ENCODE assay signal across 2 cellular contexts in the genomic region with DNA sequence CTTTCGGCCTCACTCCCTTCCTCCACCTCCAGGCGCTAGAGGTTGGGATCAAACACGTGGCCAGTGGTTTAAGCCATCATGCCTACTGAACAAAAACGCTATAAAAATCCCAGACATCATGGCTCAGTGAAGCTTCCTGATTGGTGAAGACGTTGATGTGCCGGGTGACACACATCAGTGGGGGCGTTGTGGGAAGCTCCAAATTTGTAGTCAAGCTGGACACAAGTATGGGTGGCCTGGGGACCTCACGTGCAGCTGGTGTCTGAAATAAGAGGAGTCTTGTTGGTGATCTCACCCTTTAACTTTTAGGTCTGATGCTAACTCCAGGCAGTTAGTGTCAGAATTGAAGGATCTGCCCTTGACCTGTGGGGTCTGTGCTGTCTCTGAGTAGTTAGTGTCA.
TF ChIP-seq lines count a peak whose summit lies in the region.

No MANE protein-coding gene starts in this region.

TF ChIP-seq in GM23338, 12 proteins besides CTCF, POLR2A, EP300 and RAD21 (continues in another document):
- TF ChIP-seq ZNF331 (CRISPR knock-in tag; IDR thresholded peaks at IDR 0.05; ENCODE audit: low read depth) (no peak), EZH2 (IDR thresholded peaks at IDR 0.05; ENCODE audit: low read depth, unreplicated experiment) (no peak), POLR2AphosphoS5 (IDR thresholded peaks at IDR 0.05; ENCODE audit: low read depth) (no peak), ZNF114 (CRISPR knock-in tag; IDR thresholded peaks at IDR 0.05) (no peak), EZH2phosphoT487 (IDR thresholded peaks at IDR 0.05; ENCODE audit: unreplicated experiment) (no peak), JUNB (IDR thresholded peaks at IDR 0.05; ENCODE audit: unreplicated experiment) (no peak), NANOG (IDR thresholded peaks at IDR 0.05; ENCODE audit: borderline replicate concordance) (no peak)
- TF ChIP-seq, protein P1, sequence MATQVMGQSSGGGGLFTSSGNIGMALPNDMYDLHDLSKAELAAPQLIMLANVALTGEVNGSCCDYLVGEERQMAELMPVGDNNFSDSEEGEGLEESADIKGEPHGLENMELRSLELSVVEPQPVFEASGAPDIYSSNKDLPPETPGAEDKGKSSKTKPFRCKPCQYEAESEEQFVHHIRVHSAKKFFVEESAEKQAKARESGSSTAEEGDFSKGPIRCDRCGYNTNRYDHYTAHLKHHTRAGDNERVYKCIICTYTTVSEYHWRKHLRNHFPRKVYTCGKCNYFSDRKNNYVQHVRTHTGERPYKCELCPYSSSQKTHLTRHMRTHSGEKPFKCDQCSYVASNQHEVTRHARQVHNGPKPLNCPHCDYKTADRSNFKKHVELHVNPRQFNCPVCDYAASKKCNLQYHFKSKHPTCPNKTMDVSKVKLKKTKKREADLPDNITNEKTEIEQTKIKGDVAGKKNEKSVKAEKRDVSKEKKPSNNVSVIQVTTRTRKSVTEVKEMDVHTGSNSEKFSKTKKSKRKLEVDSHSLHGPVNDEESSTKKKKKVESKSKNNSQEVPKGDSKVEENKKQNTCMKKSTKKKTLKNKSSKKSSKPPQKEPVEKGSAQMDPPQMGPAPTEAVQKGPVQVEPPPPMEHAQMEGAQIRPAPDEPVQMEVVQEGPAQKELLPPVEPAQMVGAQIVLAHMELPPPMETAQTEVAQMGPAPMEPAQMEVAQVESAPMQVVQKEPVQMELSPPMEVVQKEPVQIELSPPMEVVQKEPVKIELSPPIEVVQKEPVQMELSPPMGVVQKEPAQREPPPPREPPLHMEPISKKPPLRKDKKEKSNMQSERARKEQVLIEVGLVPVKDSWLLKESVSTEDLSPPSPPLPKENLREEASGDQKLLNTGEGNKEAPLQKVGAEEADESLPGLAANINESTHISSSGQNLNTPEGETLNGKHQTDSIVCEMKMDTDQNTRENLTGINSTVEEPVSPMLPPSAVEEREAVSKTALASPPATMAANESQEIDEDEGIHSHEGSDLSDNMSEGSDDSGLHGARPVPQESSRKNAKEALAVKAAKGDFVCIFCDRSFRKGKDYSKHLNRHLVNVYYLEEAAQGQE (IDR thresholded peaks at IDR 0.05; ENCODE audit: unreplicated experiment) = no peak
- TF ChIP-seq, protein P2, sequence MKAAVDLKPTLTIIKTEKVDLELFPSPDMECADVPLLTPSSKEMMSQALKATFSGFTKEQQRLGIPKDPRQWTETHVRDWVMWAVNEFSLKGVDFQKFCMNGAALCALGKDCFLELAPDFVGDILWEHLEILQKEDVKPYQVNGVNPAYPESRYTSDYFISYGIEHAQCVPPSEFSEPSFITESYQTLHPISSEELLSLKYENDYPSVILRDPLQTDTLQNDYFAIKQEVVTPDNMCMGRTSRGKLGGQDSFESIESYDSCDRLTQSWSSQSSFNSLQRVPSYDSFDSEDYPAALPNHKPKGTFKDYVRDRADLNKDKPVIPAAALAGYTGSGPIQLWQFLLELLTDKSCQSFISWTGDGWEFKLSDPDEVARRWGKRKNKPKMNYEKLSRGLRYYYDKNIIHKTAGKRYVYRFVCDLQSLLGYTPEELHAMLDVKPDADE (IDR thresholded peaks at IDR 0.05) = no peak
- TF ChIP-seq, protein P3, sequence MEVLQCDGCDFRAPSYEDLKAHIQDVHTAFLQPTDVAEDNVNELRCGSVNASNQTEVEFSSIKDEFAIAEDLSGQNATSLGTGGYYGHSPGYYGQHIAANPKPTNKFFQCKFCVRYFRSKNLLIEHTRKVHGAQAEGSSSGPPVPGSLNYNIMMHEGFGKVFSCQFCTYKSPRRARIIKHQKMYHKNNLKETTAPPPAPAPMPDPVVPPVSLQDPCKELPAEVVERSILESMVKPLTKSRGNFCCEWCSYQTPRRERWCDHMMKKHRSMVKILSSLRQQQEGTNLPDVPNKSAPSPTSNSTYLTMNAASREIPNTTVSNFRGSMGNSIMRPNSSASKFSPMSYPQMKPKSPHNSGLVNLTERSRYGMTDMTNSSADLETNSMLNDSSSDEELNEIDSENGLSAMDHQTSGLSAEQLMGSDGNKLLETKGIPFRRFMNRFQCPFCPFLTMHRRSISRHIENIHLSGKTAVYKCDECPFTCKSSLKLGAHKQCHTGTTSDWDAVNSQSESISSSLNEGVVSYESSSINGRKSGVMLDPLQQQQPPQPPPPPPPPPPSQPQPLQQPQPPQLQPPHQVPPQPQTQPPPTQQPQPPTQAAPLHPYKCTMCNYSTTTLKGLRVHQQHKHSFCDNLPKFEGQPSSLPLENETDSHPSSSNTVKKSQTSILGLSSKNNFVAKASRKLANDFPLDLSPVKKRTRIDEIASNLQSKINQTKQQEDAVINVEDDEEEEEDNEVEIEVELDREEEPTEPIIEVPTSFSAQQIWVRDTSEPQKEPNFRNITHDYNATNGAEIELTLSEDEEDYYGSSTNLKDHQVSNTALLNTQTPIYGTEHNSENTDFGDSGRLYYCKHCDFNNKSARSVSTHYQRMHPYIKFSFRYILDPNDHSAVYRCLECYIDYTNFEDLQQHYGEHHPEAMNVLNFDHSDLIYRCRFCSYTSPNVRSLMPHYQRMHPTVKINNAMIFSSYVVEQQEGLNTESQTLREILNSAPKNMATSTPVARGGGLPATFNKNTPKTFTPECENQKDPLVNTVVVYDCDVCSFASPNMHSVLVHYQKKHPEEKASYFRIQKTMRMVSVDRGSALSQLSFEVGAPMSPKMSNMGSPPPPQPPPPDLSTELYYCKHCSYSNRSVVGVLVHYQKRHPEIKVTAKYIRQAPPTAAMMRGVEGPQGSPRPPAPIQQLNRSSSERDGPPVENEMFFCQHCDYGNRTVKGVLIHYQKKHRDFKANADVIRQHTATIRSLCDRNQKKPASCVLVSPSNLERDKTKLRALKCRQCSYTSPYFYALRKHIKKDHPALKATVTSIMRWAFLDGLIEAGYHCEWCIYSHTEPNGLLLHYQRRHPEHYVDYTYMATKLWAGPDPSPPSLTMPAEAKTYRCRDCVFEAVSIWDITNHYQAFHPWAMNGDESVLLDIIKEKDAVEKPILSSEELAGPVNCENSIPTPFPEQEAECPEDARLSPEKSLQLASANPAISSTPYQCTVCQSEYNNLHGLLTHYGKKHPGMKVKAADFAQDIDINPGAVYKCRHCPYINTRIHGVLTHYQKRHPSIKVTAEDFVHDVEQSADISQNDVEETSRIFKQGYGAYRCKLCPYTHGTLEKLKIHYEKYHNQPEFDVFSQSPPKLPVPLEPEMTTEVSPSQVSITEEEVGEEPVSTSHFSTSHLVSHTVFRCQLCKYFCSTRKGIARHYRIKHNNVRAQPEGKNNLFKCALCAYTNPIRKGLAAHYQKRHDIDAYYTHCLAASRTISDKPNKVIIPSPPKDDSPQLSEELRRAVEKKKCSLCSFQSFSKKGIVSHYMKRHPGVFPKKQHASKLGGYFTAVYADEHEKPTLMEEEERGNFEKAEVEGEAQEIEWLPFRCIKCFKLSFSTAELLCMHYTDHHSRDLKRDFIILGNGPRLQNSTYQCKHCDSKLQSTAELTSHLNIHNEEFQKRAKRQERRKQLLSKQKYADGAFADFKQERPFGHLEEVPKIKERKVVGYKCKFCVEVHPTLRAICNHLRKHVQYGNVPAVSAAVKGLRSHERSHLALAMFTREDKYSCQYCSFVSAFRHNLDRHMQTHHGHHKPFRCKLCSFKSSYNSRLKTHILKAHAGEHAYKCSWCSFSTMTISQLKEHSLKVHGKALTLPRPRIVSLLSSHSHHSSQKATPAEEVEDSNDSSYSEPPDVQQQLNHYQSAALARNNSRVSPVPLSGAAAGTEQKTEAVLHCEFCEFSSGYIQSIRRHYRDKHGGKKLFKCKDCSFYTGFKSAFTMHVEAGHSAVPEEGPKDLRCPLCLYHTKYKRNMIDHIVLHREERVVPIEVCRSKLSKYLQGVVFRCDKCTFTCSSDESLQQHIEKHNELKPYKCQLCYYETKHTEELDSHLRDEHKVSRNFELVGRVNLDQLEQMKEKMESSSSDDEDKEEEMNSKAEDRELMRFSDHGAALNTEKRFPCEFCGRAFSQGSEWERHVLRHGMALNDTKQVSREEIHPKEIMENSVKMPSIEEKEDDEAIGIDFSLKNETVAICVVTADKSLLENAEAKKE (CRISPR knock-in tag; IDR thresholded peaks at IDR 0.05) = no peak

TF ChIP-seq in H1, 55 proteins besides CTCF, POLR2A, EP300 and RAD21:
- TF ChIP-seq CBX5 (IDR thresholded peaks at IDR 0.05; ENCODE audit: low read depth, low read length) (no peak), SIX5 (IDR thresholded peaks at IDR 0.05; ENCODE audit: low read depth, low read length) (no peak), TBP (IDR thresholded peaks at IDR 0.05; ENCODE audit: low read depth, low read length) (no peak), RBBP5 (IDR thresholded peaks at IDR 0.05; ENCODE audit: borderline replicate concordance, low read depth, low read length) (no peak), ZNF274 (IDR thresholded peaks at IDR 0.05; ENCODE audit: borderline replicate concordance, extremely low read depth, low read length) (no peak), EZH2 (IDR thresholded peaks at IDR 0.05; ENCODE audit: low read depth, low read length, severe bottlenecking) (no peak)
